Comparison of ENCODE assay signal across 18 cellular contexts in genomic region chr19:50224986-50225747, GRCh38. TPM values are rescaled to one million over a fixed set of nuclear protein-coding genes. Genes with fewer than 3 reads are reported as not detected.
A peak's percentile ranks its signal among the peaks of the same experiment; 100 is the strongest.
DNase-seq lines count a peak whose midpoint lies in the region; ATAC-seq and TF ChIP-seq lines count a peak whose summit lies in the region.
"Had no signal": no experiment of that assay in that cellular context is flagged by ENCODE, and none has a peak within 500 bp of the region (broad histone marks: within the 10 kb centered on the region; RNA-seq: fewer than 3 reads in every experiment).

No MANE protein-coding gene starts in this region.

- TF ChIP-seq CTCF in right atrium auricular region (IDR thresholded peaks at IDR 0.05) (no peak), left ventricle myocardium inferior (IDR thresholded peaks at IDR 0.05; ENCODE audit: borderline replicate concordance) (peak; percentile 53)

- H3K27ac ChIP-seq in right atrium auricular region, result no peak overlapping the region
- peak overlapping the region; percentile 12 for H3K27ac ChIP-seq in left ventricle myocardium inferior (replicated peaks)
- H3K27ac ChIP-seq: BLaER1 treated with 17β-estradiol and CSF1 and Interleukin-3, amounts not matched to agents 10 nM and 100 nM; PC-9 had no signal

- DNase-seq in Right ventricle myocardium superior (peak; percentile 65), right atrium auricular region (ENCODE audit: low spot score) (no peak), left ventricle myocardium inferior (peak; percentile 50), nucleus accumbens (lab: John Stamatoyannopoulos, UW) (peak in 35 of 56 donors; percentile 3 to 55 (median 22)), NCI-H446 treated with DMSO at 0.1 percent for 48 hours (lab: John Stamatoyannopoulos, UW) (no peak)
- no peak for DNase-seq in activated CD8-positive, alpha-beta memory T cell treated with anti-CD3 and anti-CD28 coated beads, Interleukin-2, amount 50 U/mL, for 4 hours
- no peak for DNase-seq in activated T-cell treated with anti-CD3 and anti-CD28 coated beads, Interleukin-2, amount 50 U/mL, for 24 hours
- DNase-seq: 8988T, EL, NCI-H1048, NCI-H2227 treated with DMSO at 0.1 percent for 48 hours, NCI-H526 treated with DMSO at 0.1 percent for 48 hours, PC-9, SHP77 treated with DMSO at 0.1 percent for 48 hours had no signal

- intact Hi-C loops in Right ventricle myocardium superior (cut with DNase I), result no loop called here
- intact Hi-C loops in left ventricle myocardium inferior (cut with micrococcal nuclease), result no loop called here

- H3K36me3 Mint-ChIP-seq in activated T-cell treated with anti-CD3 and anti-CD28 coated beads, Interleukin-2, amount 50 U/mL, for 24 hours (ENCODE audit: low read depth), result no peaks in the 10 kb centered on the region

- H3K4me1 Mint-ChIP-seq in activated T-cell treated with anti-CD3 and anti-CD28 coated beads, Interleukin-2, amount 50 U/mL, for 24 hours (ENCODE audit: low read depth), result no peaks in the 10 kb centered on the region

- H3K4me3 ChIP-seq in right atrium auricular region (no peak overlapping the region), left ventricle myocardium inferior (no peak overlapping the region)
- H3K4me3 ChIP-seq: BLaER1 treated with 17β-estradiol and CSF1 and Interleukin-3, amounts not matched to agents 10 nM and 100 nM; HAP-1; PC-9 had no signal

- ATAC-seq in Right ventricle myocardium superior (ENCODE audit: poor library complexity) (peak; percentile 78), HG03108 (IDR thresholded peaks at IDR 0.05; ENCODE audit: unreplicated experiment) (no peak)

- H3K9me3 Mint-ChIP-seq in activated T-cell treated with anti-CD3 and anti-CD28 coated beads, Interleukin-2, amount 50 U/mL, for 24 hours, result no peaks in the 10 kb centered on the region

- no peak overlapping the region for H3K4me3 Mint-ChIP-seq in activated T-cell treated with anti-CD3 and anti-CD28 coated beads, Interleukin-2, amount 50 U/mL, for 24 hours

- peaks cover 0 to 6% of the 10 kb centered on the region in 2 donors for H3K9me3 ChIP-seq in right atrium auricular region
- peaks cover 12% of the 10 kb centered on the region for H3K9me3 ChIP-seq in left ventricle myocardium inferior (replicated peaks)
- H3K9me3 ChIP-seq: HAP-1 had no signal

- H3K36me3 ChIP-seq in right atrium auricular region, result peaks cover 22% of the 10 kb centered on the region
- H3K36me3 ChIP-seq in left ventricle myocardium inferior, result peaks cover 21% of the 10 kb centered on the region
- H3K36me3 ChIP-seq: BLaER1 treated with 17β-estradiol and CSF1 and Interleukin-3, amounts not matched to agents 10 nM and 100 nM; HAP-1 had no signal

- H3K4me1 ChIP-seq in right atrium auricular region, result no peaks in the 10 kb centered on the region
- peaks cover 21% of the 10 kb centered on the region for H3K4me1 ChIP-seq in left ventricle myocardium inferior
- H3K4me1 ChIP-seq: BLaER1 treated with 17β-estradiol and CSF1 and Interleukin-3, amounts not matched to agents 10 nM and 100 nM; HAP-1 had no signal

- H3K27me3 ChIP-seq in right atrium auricular region (no peaks in the 10 kb centered on the region), left ventricle myocardium inferior (ENCODE audit: low read depth) (no peaks in the 10 kb centered on the region)
- H3K27me3 ChIP-seq: BLaER1 treated with 17β-estradiol and CSF1 and Interleukin-3, amounts not matched to agents 10 nM and 100 nM had no signal

- H3K27me3 Mint-ChIP-seq in activated T-cell treated with anti-CD3 and anti-CD28 coated beads, Interleukin-2, amount 50 U/mL, for 24 hours, result peaks cover 29% of the 10 kb centered on the region

- no peak overlapping the region for H3K27ac Mint-ChIP-seq in activated T-cell treated with anti-CD3 and anti-CD28 coated beads, Interleukin-2, amount 50 U/mL, for 24 hours

RNA-seq across cellular contexts. Expression of gene MYH14, which starts 21.7 kb away (rescaled TPM):
- 121 TPM for total RNA-seq in Right ventricle myocardium superior
- 10 to 100 TPM; 40.9 to 44.5 TPM for total RNA-seq in right atrium auricular region
- 115 TPM for total RNA-seq in left ventricle myocardium inferior
- total RNA-seq: HT1080 had no signal

Comparison
In these comparisons a context has a peak if more than half of its experiments do, and no peak if none do; other contexts are left out.
1. DNase-seq: peak in Right ventricle myocardium superior (single experiment), left ventricle myocardium inferior (single experiment) and nucleus accumbens (35 of 56); none in right atrium auricular region (single experiment), activated CD8-positive, alpha-beta memory T cell treated with anti-CD3 and anti-CD28 coated beads, Interleukin-2, amount 50 U/mL, for 4 hours (single experiment), NCI-H446 treated with DMSO at 0.1 percent for 48 hours (single experiment) and activated T-cell treated with anti-CD3 and anti-CD28 coated beads, Interleukin-2, amount 50 U/mL, for 24 hours (single experiment).